Comparison of ENCODE assay signal across 26 cellular contexts in genomic region chr12:45866299-45866698, GRCh38.
DNase-seq lines count a peak whose midpoint lies in the region; ATAC-seq, FAIRE-seq and TF ChIP-seq lines count a peak whose summit lies in the region.
"Had no signal": no experiment of that assay in that cellular context is flagged by ENCODE, and none has a peak within 500 bp of the region (broad histone marks: within the 10 kb centered on the region; RNA-seq: fewer than 3 reads in every experiment).

No MANE protein-coding gene starts in this region.

- no peak overlapping the region for H3K9ac ChIP-seq in HepG2 (ENCODE audit: insufficient read depth, low read depth, low read length)
- H3K9ac ChIP-seq in K562 (ENCODE audit: insufficient read depth in 1 of 2, low read depth in 2 of 2, low read length in 2 of 2) = no peak overlapping the region
- H3K9ac ChIP-seq: BLaER1 treated with 17β-estradiol and CSF1 and Interleukin-3, amounts not matched to agents 10 nM and 100 nM had no signal

- ATAC-seq in HepG2 = no peak
- ATAC-seq in right lobe of liver = no peak
- no peak for ATAC-seq in K562
- ATAC-seq: CD8-positive, alpha-beta T cell; GM12878 had no signal

- no peaks in the 10 kb centered on the region for H3K9me3 ChIP-seq in HepG2 (ENCODE audit: low read length)
- no peaks in the 10 kb centered on the region for H3K9me3 ChIP-seq in right lobe of liver
- no peaks in the 10 kb centered on the region for H3K9me3 ChIP-seq in K562 (replicated peaks; ENCODE audit: control insufficient read depth, insufficient read depth, low read depth, low read length)
- H3K9me3 ChIP-seq: BE2C; BLaER1 treated with 17β-estradiol and CSF1 and Interleukin-3, amounts not matched to agents 10 nM and 100 nM had no signal

- no peaks in the 10 kb centered on the region for H3K27me3 Mint-ChIP-seq in activated T-cell treated with anti-CD3 and anti-CD28 coated beads, Interleukin-2, amount 50 U/mL, for 24 hours
- H3K27me3 Mint-ChIP-seq: CD4-positive, alpha-beta T cell had no signal

- intact Hi-C loops in HepG2 (cut with micrococcal nuclease; ENCODE audit: unreplicated experiment) (no loop called here), right lobe of liver (cut with DNase I) (no loop called here), K562 (cut with micrococcal nuclease) (no loop called here)

- TF ChIP-seq EP300 in HepG2 (IDR thresholded peaks at IDR 0.05; ENCODE audit: low read depth in 2 of 2, low read length in 2 of 2) (no peak), HepG2 (CRISPR knock-in tag; IDR thresholded peaks at IDR 0.05; ENCODE audit: borderline replicate concordance) (no peak), K562 (IDR thresholded peaks at IDR 0.05; ENCODE audit: low read length) (no peak)

- H3K36me3 ChIP-seq in HepG2 (replicated peaks in 1 of 2; ENCODE audit: control insufficient read depth in 1 of 2, insufficient read depth in 2 of 2, low read length in 2 of 2) = peaks cover 3 to 27% of the 10 kb centered on the region in 2 experiments
- H3K36me3 ChIP-seq in right lobe of liver = no peaks in the 10 kb centered on the region
- H3K36me3 ChIP-seq in K562 (ENCODE audit: control insufficient read depth, insufficient read depth, low read length) = peaks cover 40% of the 10 kb centered on the region

- H3K4me1 Mint-ChIP-seq in activated T-cell treated with anti-CD3 and anti-CD28 coated beads, Interleukin-2, amount 50 U/mL, for 24 hours (ENCODE audit: low read depth) = peaks cover 5% of the 10 kb centered on the region

- no peaks in the 10 kb centered on the region for H3K79me2 ChIP-seq in HepG2 (ENCODE audit: insufficient read depth, low read length)
- no peaks in the 10 kb centered on the region for H3K79me2 ChIP-seq in K562 (ENCODE audit: control insufficient read depth, insufficient read depth, low read length)

- H3K27ac ChIP-seq in HepG2 (ENCODE audit: extremely low read length, insufficient read depth, low read length) (no peak overlapping the region), right lobe of liver (no peak overlapping the region), K562 (ENCODE audit: extremely low read depth, low read depth, low read length) (no peak overlapping the region)
- H3K27ac ChIP-seq: 22Rv1; BLaER1 treated with 17β-estradiol and CSF1 and Interleukin-3, amounts not matched to agents 10 nM and 100 nM; C4-2B had no signal

- no peaks in the 10 kb centered on the region for H3K4me1 ChIP-seq in HepG2 (ENCODE audit: insufficient read depth, low read length)
- H3K4me1 ChIP-seq in right lobe of liver = no peaks in the 10 kb centered on the region
- no peaks in the 10 kb centered on the region for H3K4me1 ChIP-seq in K562 (replicated peaks in 1 of 2; ENCODE audit: control insufficient read depth in 2 of 2, insufficient read depth in 2 of 2, low read length in 2 of 2)
- H3K4me1 ChIP-seq: BE2C had no signal

- CTCF ChIA-PET in HepG2 (lab: Yijun Ruan, JAX; ENCODE audit: low intra/inter-chr PET ratio, low total read pairs) = no interaction called here
- CTCF ChIA-PET in K562 (lab: Yijun Ruan, JAX; ENCODE audit: low intra/inter-chr PET ratio) = no interaction called here

- H2AFZ ChIP-seq in HepG2 (ENCODE audit: low read length) (no peak overlapping the region), K562 (ENCODE audit: low read depth, low read length) (no peak overlapping the region)

- 92% methylated on average over 1 of the region's 1 CpG for WGBS in HepG2 (ENCODE audit: low lambda C conversion rate)
- 88% methylated on average over 1 of the region's 1 CpG for WGBS in right lobe of liver (ENCODE audit: insufficient coverage, low coverage, low lambda C conversion rate, missing lambda C conversion rate)
- WGBS in K562 (ENCODE audit: insufficient coverage, low coverage, missing lambda C conversion rate) = 93% methylated on average over 1 of the region's 1 CpG

- H4K20me1 ChIP-seq in HepG2 (ENCODE audit: insufficient read depth, low read length) (no peaks in the 10 kb centered on the region), K562 (replicated peaks; ENCODE audit: control insufficient read depth, insufficient read depth, low read length) (no peaks in the 10 kb centered on the region)

- DNase-seq in HepG2 (ENCODE audit: low spot score) (no peak), right lobe of liver (no peak), GM18507 (ENCODE audit: extremely low spot score, insufficient read length, low read depth) (no peak), K562 (ENCODE audit: extremely low read depth in 1 of 4, low spot score in 3 of 4) (no peak), NCI-H1092 treated with DMSO at 0.1 percent for 48 hours (lab: John Stamatoyannopoulos, UW) (no peak), COLO668 (lab: John Stamatoyannopoulos, UW; ENCODE audit: unreplicated experiment) (no peak)
- DNase-seq in activated T-cell treated with anti-CD3 and anti-CD28 coated beads, Interleukin-2, amount 50 U/mL, for 24 hours = no peak
- DNase-seq: ACHN; BE2C; CD4-positive, alpha-beta T cell; CD8-positive, alpha-beta T cell; COR-L47; DMS 273 treated with DMSO at 0.1 percent for 48 hours; DMS153; DMS53; DMS79; DND-41; EL; GDM1 had no signal

- FAIRE-seq in HepG2 (lab: Jason Lieb, UNC) (no peak), GM18507 (lab: Jason Lieb, UNC) (peak; percentile 15), K562 (lab: Jason Lieb, UNC) (no peak), islet of Langerhans (lab: Jason Lieb, UNC) (peak; percentile 79)
- FAIRE-seq: GM12878, GM12892, GM19239 had no signal

- TF ChIP-seq CTCF in HepG2 (CRISPR knock-in tag; IDR thresholded peaks at IDR 0.05) (no peak), right lobe of liver (IDR thresholded peaks at IDR 0.05) (no peak), K562 (IDR thresholded peaks at IDR 0.05 in 2 of 3, conservative IDR thresholded peaks at IDR 0.05 in 1 of 3; ENCODE audit: insufficient read depth in 2 of 3, low read depth in 1 of 3, low read length in 3 of 3) (no peak)

- H3K4me3 Mint-ChIP-seq in activated T-cell treated with anti-CD3 and anti-CD28 coated beads, Interleukin-2, amount 50 U/mL, for 24 hours = no peak overlapping the region
- H3K4me3 Mint-ChIP-seq: CD4-positive, alpha-beta T cell; CD8-positive, alpha-beta T cell had no signal

- TF ChIP-seq POLR2A in HepG2 (IDR thresholded peaks at IDR 0.05; ENCODE audit: insufficient read depth in 1 of 2, low read depth in 2 of 2, low read length in 2 of 2) = no peak
- TF ChIP-seq POLR2A in right lobe of liver (IDR thresholded peaks at IDR 0.05) = no peak
- no peak for TF ChIP-seq POLR2A in K562 (conservative IDR thresholded peaks at IDR 0.05)

- no peaks in the 10 kb centered on the region for H3K27me3 ChIP-seq in HepG2 (ENCODE audit: control insufficient read depth in 1 of 2, insufficient read depth in 2 of 2, low read length in 2 of 2)
- H3K27me3 ChIP-seq in right lobe of liver = no peaks in the 10 kb centered on the region
- H3K27me3 ChIP-seq in K562 (ENCODE audit: control insufficient read depth in 2 of 2, insufficient read depth in 2 of 2, low read length in 2 of 2) = no peaks in the 10 kb centered on the region
- H3K27me3 ChIP-seq: BE2C; BLaER1 treated with 17β-estradiol and CSF1 and Interleukin-3, amounts not matched to agents 10 nM and 100 nM had no signal

- no peaks in the 10 kb centered on the region for H3K9me1 ChIP-seq in K562 (ENCODE audit: control insufficient read depth, insufficient read depth, low read length)

- POLR2A ChIA-PET in HepG2 (lab: Yijun Ruan, JAX) = no interaction called here
- POLR2A ChIA-PET in K562 (lab: Yijun Ruan, JAX) = no interaction called here

- in situ Hi-C loops in HepG2 (cut with HindIII; ENCODE audit: extremely low pct_ligation_motif_present, low pct_unique_long_range_greater_than_20kb) = no loop called here
- in situ Hi-C loops in K562 (cut with MboI) = no loop called here

- H3K4me3 ChIP-seq in HepG2 (replicated peaks in 1 of 3; ENCODE audit: insufficient read depth in 1 of 3, low read depth in 2 of 3, low read length in 3 of 3) (no peak overlapping the region), right lobe of liver (no peak overlapping the region), K562 (no peak overlapping the region)
- H3K4me3 ChIP-seq: BLaER1 treated with 17β-estradiol and CSF1 and Interleukin-3, amounts not matched to agents 10 nM and 100 nM; GM12878 had no signal

- no peak overlapping the region for H3K27ac Mint-ChIP-seq in activated T-cell treated with anti-CD3 and anti-CD28 coated beads, Interleukin-2, amount 50 U/mL, for 24 hours
- H3K27ac Mint-ChIP-seq: CD4-positive, alpha-beta T cell; CD8-positive, alpha-beta T cell had no signal

- BruUV-seq in HepG2 (replicated peaks; lab: Mats Ljungman, UMichigan) (no TSS peak), K562 (replicated peaks; lab: Mats Ljungman, UMichigan) (no TSS peak)

- H3K4me2 ChIP-seq in HepG2 (ENCODE audit: low read depth, low read length) = no peak overlapping the region
- no peak overlapping the region for H3K4me2 ChIP-seq in K562 (ENCODE audit: insufficient read depth, low read length)

- TF ChIP-seq RAD21 in HepG2 (CRISPR knock-in tag; IDR thresholded peaks at IDR 0.05) (no peak), K562 (CRISPR knock-in tag; conservative IDR thresholded peaks at IDR 0.05 in 1 of 2, IDR thresholded peaks at IDR 0.05 in 1 of 2) (no peak)

- H3K9me3 Mint-ChIP-seq in activated T-cell treated with anti-CD3 and anti-CD28 coated beads, Interleukin-2, amount 50 U/mL, for 24 hours = no peaks in the 10 kb centered on the region
- H3K9me3 Mint-ChIP-seq: CD4-positive, alpha-beta T cell; CD8-positive, alpha-beta T cell had no signal

- peaks cover 72% of the 10 kb centered on the region for H3K36me3 Mint-ChIP-seq in activated T-cell treated with anti-CD3 and anti-CD28 coated beads, Interleukin-2, amount 50 U/mL, for 24 hours (ENCODE audit: low read depth)

TF ChIP-seq in HepG2, 621 proteins besides CTCF, POLR2A, EP300 and RAD21:
- TF ChIP-seq MAFK (conservative IDR thresholded peaks at IDR 0.05 in 1 of 2, IDR thresholded peaks at IDR 0.05 in 1 of 2; ENCODE audit: low read length in 2 of 2) (peak; percentile 92 to 99), KAT7 (CRISPR knock-in tag; IDR thresholded peaks at IDR 0.05; ENCODE audit: borderline replicate concordance) (no peak), SALL2 (CRISPR knock-in tag; IDR thresholded peaks at IDR 0.05) (no peak), MAFF (IDR thresholded peaks at IDR 0.05; ENCODE audit: low read depth, low read length) (peak; percentile 97)

TF ChIP-seq in K562, 482 proteins besides CTCF, POLR2A, EP300 and RAD21:
- TF ChIP-seq ZNF316 (IDR thresholded peaks at IDR 0.05) (peak; percentile 96), MAFK (IDR thresholded peaks at IDR 0.05; ENCODE audit: low read length) (peak; percentile 98), MAFG (tag; conservative IDR thresholded peaks at IDR 0.05) (peak; percentile 87), SMAD1 (IDR thresholded peaks at IDR 0.05; ENCODE audit: low read depth, low read length, partially characterized antibody) (no peak), C11orf30 (IDR thresholded peaks at IDR 0.05; ENCODE audit: low read depth) (peak; percentile 91), CBX8 (IDR thresholded peaks at IDR 0.05; ENCODE audit: borderline replicate concordance, extremely low read depth, low read depth, low read length, poor library complexity, severe bottlenecking) (no peak), ZKSCAN8 (CRISPR knock-in tag; IDR thresholded peaks at IDR 0.05) (no peak), MAFF (IDR thresholded peaks at IDR 0.05; ENCODE audit: low read length) (peak; percentile 96)

Comparison
In these comparisons a context has a peak if more than half of its experiments do, and no peak if none do; other contexts are left out.
1. Of the 241 proteins assayed by ChIP-seq in both HepG2 and K562: peak only in HepG2: none; only in K562: MAFG; in both: MAFF and MAFK; in neither: 238.